ENCODE assay signal across 8 cellular contexts in genomic region chr2:215434447-215435260, GRCh38. TPM values are rescaled to one million over a fixed set of nuclear protein-coding genes. Genes with fewer than 3 reads are reported as not detected.
DNase-seq lines count a peak whose midpoint lies in the region; ATAC-seq and TF ChIP-seq lines count a peak whose summit lies in the region.

No MANE protein-coding gene starts in this region.

- H3K27ac ChIP-seq in endodermal cell (ENCODE audit: low read depth, low read length) = no peak overlapping the region

- peaks cover 0 to 16% (median 3%) of the 10 kb centered on the region in 7 donors for H3K9me3 Mint-ChIP-seq in CD14-positive monocyte
- H3K9me3 Mint-ChIP-seq in endodermal cell = no peaks in the 10 kb centered on the region
- no peaks in the 10 kb centered on the region for H3K9me3 Mint-ChIP-seq in nephron progenitor cell

- H3K27ac Mint-ChIP-seq in CD14-positive monocyte (no peak overlapping the region), endodermal cell (peak overlapping the region; percentile 69), nephron progenitor cell (peak overlapping the region; percentile 62)

- H3K27me3 ChIP-seq in NT2/D1 (ENCODE audit: insufficient read depth, insufficient read length) (no peaks in the 10 kb centered on the region), endodermal cell (ENCODE audit: control insufficient read depth, insufficient read depth, low read length, poor library complexity, severe bottlenecking) (no peaks in the 10 kb centered on the region), BE2C (peaks cover 23% of the 10 kb centered on the region)

- intact Hi-C loops in CD14-positive monocyte (cut with micrococcal nuclease) = no loop called here

- H3K36me3 Mint-ChIP-seq in CD14-positive monocyte (peaks cover 2 to 5% of the 10 kb centered on the region in 2 donors), endodermal cell (ENCODE audit: low read depth) (peaks cover 57% of the 10 kb centered on the region), nephron progenitor cell (ENCODE audit: low read depth) (peaks cover 37% of the 10 kb centered on the region)

- ATAC-seq in HG03139 (IDR thresholded peaks at IDR 0.05; ENCODE audit: unreplicated experiment) (no peak), GM21526 (IDR thresholded peaks at IDR 0.05; ENCODE audit: low FRiP score, unreplicated experiment) (no peak)

- DNase-seq in CD14-positive monocyte (ENCODE audit: low spot score) = no peak
- DNase-seq in NT2/D1 (ENCODE audit: low read depth, low spot score) = no peak
- no peak for DNase-seq in endodermal cell
- no peak for DNase-seq in nephron progenitor cell
- DNase-seq in BE2C = no peak
- DNase-seq in 8988T = no peak

- H3K9me3 ChIP-seq in NT2/D1 (ENCODE audit: insufficient read depth, low read length) = no peaks in the 10 kb centered on the region
- H3K9me3 ChIP-seq in endodermal cell (ENCODE audit: control insufficient read depth, low read length) = no peaks in the 10 kb centered on the region
- no peaks in the 10 kb centered on the region for H3K9me3 ChIP-seq in BE2C

- WGBS in endodermal cell (ENCODE audit: insufficient coverage in 1 of 2, insufficient read length in 1 of 2), 2 experiments = 43 to 62% methylated on average over 7 to 10 of the region's 10 CpGs

- TF ChIP-seq CTCF in CD14-positive monocyte (IDR thresholded peaks at IDR 0.05) = no peak
- no peak for TF ChIP-seq CTCF in endodermal cell (conservative IDR thresholded peaks at IDR 0.05)
- no peak for TF ChIP-seq CTCF in nephron progenitor cell (IDR thresholded peaks at IDR 0.05)
- no peak for TF ChIP-seq CTCF in BE2C (IDR thresholded peaks at IDR 0.05; ENCODE audit: low read depth, low read length)

- H3K36me3 ChIP-seq in NT2/D1 (ENCODE audit: insufficient read depth, insufficient read length, low read length) (peaks cover 47% of the 10 kb centered on the region), endodermal cell (ENCODE audit: control insufficient read depth, insufficient read depth, low read length) (peaks cover 39% of the 10 kb centered on the region), BE2C (no peaks in the 10 kb centered on the region)

- peaks cover 74 to 88% (median 77%) of the 10 kb centered on the region in 3 donors for H3K27me3 Mint-ChIP-seq in CD14-positive monocyte (ENCODE audit: low read depth in 3 of 3)
- no peaks in the 10 kb centered on the region for H3K27me3 Mint-ChIP-seq in endodermal cell (ENCODE audit: insufficient read depth)
- peaks cover 6% of the 10 kb centered on the region for H3K27me3 Mint-ChIP-seq in nephron progenitor cell (ENCODE audit: low read depth, poor library complexity)

- H3K4me1 ChIP-seq in NT2/D1 (ENCODE audit: insufficient read depth, insufficient read length) (no peaks in the 10 kb centered on the region), endodermal cell (ENCODE audit: control insufficient read depth, insufficient read depth, low read length) (peaks cover 9% of the 10 kb centered on the region), BE2C (no peaks in the 10 kb centered on the region)

- H3K9ac ChIP-seq in NT2/D1 (ENCODE audit: insufficient read length, low read depth) (peak overlapping the region; percentile 88), endodermal cell (ENCODE audit: extremely low read depth, low read length, poor library complexity, severe bottlenecking) (peak overlapping the region; percentile 73)

- H3K4me3 ChIP-seq in NT2/D1 (ENCODE audit: insufficient read length, low read depth) = peak overlapping the region; percentile 66
- peak overlapping the region; percentile 89 for H3K4me3 ChIP-seq in endodermal cell (ENCODE audit: low read length)
- H3K4me3 ChIP-seq in BE2C (ENCODE audit: low read depth, low read length) = no peak overlapping the region

- H3K4me1 Mint-ChIP-seq in CD14-positive monocyte (peaks cover 20% of the 10 kb centered on the region), endodermal cell (peaks cover 61% of the 10 kb centered on the region), nephron progenitor cell (peaks cover 75% of the 10 kb centered on the region)

- H3K4me3 Mint-ChIP-seq in CD14-positive monocyte (peak overlapping the region; percentile 61 to 90), endodermal cell (peak overlapping the region; percentile 97), nephron progenitor cell (peak overlapping the region; percentile 89)

RNA-seq across cellular contexts. Expression of gene FN1, which starts 1.2 kb away (rescaled TPM):
- under 1 TPM; 0.23 to 0.72 TPM for polyA plus RNA-seq in CD14-positive monocyte
- 1,000 to 10,000 TPM; 2,721 to 2,960 TPM for total RNA-seq in endodermal cell
- polyA plus RNA-seq in endodermal cell (2013, experiment 1 of 2) = 374 TPM
- 340 TPM for polyA plus RNA-seq in endodermal cell (2013, experiment 2 of 2)
- 3.9 TPM for polyA plus RNA-seq in BE2C (2012; ENCODE audit: insufficient read depth, insufficient read length, low read depth)

Comparison
In these comparisons a context has a peak if more than half of its experiments do, and no peak if none do; other contexts are left out.
1. H3K27ac Mint-ChIP-seq: peak in endodermal cell (single experiment) and nephron progenitor cell (single experiment); none in CD14-positive monocyte (0 of 7).
2. Peak in every context shown above with its lines, with median percentiles within 50 percentile points of each other: H3K4me3 Mint-ChIP-seq.